Comparison of ENCODE assay signal across 19 cellular contexts in genomic region chr7:78279457-78279856, GRCh38.
"Had no signal": no experiment of that assay in that cellular context is flagged by ENCODE, and none has a peak within 500 bp of the region (broad histone marks: within the 10 kb centered on the region; RNA-seq: fewer than 3 reads in every experiment).

No MANE protein-coding gene starts in this region.

- H3K27me3 ChIP-seq: body of pancreas, tibial artery, uterus had no signal

- H3K4me1 ChIP-seq: body of pancreas, uterus had no signal

- H3K27me3 Mint-ChIP-seq: activated CD4-positive, alpha-beta memory T cell treated with anti-CD3 and anti-CD28 coated beads, Interleukin-2, amount 10 ng/mL, durations not matched to agents 7 days and 5 days; central memory CD8-positive, alpha-beta T cell; dendritic cell treated with granulocyte-macrophage colony-stimulating factor and Interleukin-4, amounts not matched to agents 40 ng/mL and 50 ng/mL, for 4 days had no signal

- H3K9me3 Mint-ChIP-seq: activated CD4-positive, alpha-beta memory T cell treated with anti-CD3 and anti-CD28 coated beads, Interleukin-2, amount 10 ng/mL, durations not matched to agents 7 days and 5 days; activated T-cell treated with anti-CD3 and anti-CD28 coated beads, Interleukin-2, amount 50 U/mL, for 4 hours had no signal

- DNase-seq: activated CD4-positive, alpha-beta memory T cell treated with anti-CD3 and anti-CD28 coated beads, Interleukin-2, amount 10 ng/mL, durations not matched to agents 7 days and 5 days; activated CD4-positive, alpha-beta T cell treated with anti-CD3 and anti-CD28 coated beads for 36 hours; activated effector memory CD4-positive, alpha-beta T cell treated with anti-CD3 and anti-CD28 coated beads, Interleukin-2, amount 50 U/mL, for 16 hours; activated T-cell treated with anti-CD3 and anti-CD28 coated beads, Interleukin-2, amount 50 U/mL, for 4 hours; body of pancreas; effector memory CD4-positive, alpha-beta T cell; erythroblast; naive thymus-derived CD4-positive, alpha-beta T cell; retina; stimulated activated CD4-positive, alpha-beta T cell treated with anti-CD3 and anti-CD28 coated beads, Interleukin-4, amount 100 ng/mL, for 24 hours; stimulated activated naive CD4-positive, alpha-beta T cell; T-helper 17 cell; tibial artery; uterus; WERI-Rb-1 had no signal

- H3K4me3 Mint-ChIP-seq: activated CD4-positive, alpha-beta memory T cell treated with anti-CD3 and anti-CD28 coated beads, Interleukin-2, amount 10 ng/mL, durations not matched to agents 7 days and 5 days; activated CD4-positive, alpha-beta T cell treated with anti-CD3 and anti-CD28 coated beads for 36 hours; activated T-cell treated with anti-CD3 and anti-CD28 coated beads, Interleukin-2, amount 50 U/mL, for 4 hours; central memory CD8-positive, alpha-beta T cell; dendritic cell treated with granulocyte-macrophage colony-stimulating factor and Interleukin-4, amounts not matched to agents 40 ng/mL and 50 ng/mL, for 4 days; naive thymus-derived CD4-positive, alpha-beta T cell; T-helper 17 cell had no signal

- H3K27ac Mint-ChIP-seq: activated CD4-positive, alpha-beta memory T cell treated with anti-CD3 and anti-CD28 coated beads, Interleukin-2, amount 10 ng/mL, durations not matched to agents 7 days and 5 days; activated CD4-positive, alpha-beta T cell treated with anti-CD3 and anti-CD28 coated beads for 36 hours; activated naive CD4-positive, alpha-beta T cell treated with anti-CD3 and anti-CD28 coated beads, Interleukin-2, amount 50 U/mL, for 72 hours; dendritic cell treated with granulocyte-macrophage colony-stimulating factor and Interleukin-4, amounts not matched to agents 40 ng/mL and 50 ng/mL, for 4 days; naive thymus-derived CD4-positive, alpha-beta T cell; T-helper 17 cell had no signal

- H3K4me3 ChIP-seq: body of pancreas, tibial artery, uterus had no signal

- H3K36me3 Mint-ChIP-seq: activated naive CD4-positive, alpha-beta T cell treated with anti-CD3 and anti-CD28 coated beads, Interleukin-2, amount 50 U/mL, for 72 hours; naive thymus-derived CD4-positive, alpha-beta T cell had no signal

- H3K36me3 ChIP-seq: tibial artery, uterus, WERI-Rb-1 had no signal

- H3K27ac ChIP-seq: body of pancreas, tibial artery, uterus, WERI-Rb-1 had no signal

- ATAC-seq: activated CD4-positive, alpha-beta T cell treated with anti-CD3 and anti-CD28 coated beads for 36 hours; activated naive CD4-positive, alpha-beta T cell treated with anti-CD3 and anti-CD28 coated beads, Interleukin-2, amount 50 U/mL, for 72 hours; activated T-cell treated with anti-CD3 and anti-CD28 coated beads, Interleukin-2, amount 50 U/mL, for 4 hours; body of pancreas; left lobe of liver; naive thymus-derived CD4-positive, alpha-beta T cell; T-helper 17 cell had no signal

- H3K4me1 Mint-ChIP-seq: activated CD4-positive, alpha-beta memory T cell treated with anti-CD3 and anti-CD28 coated beads, Interleukin-2, amount 10 ng/mL, durations not matched to agents 7 days and 5 days; activated CD4-positive, alpha-beta T cell treated with anti-CD3 and anti-CD28 coated beads for 36 hours; central memory CD8-positive, alpha-beta T cell; naive thymus-derived CD4-positive, alpha-beta T cell; T-helper 17 cell had no signal
